In the genomic region with DNA sequence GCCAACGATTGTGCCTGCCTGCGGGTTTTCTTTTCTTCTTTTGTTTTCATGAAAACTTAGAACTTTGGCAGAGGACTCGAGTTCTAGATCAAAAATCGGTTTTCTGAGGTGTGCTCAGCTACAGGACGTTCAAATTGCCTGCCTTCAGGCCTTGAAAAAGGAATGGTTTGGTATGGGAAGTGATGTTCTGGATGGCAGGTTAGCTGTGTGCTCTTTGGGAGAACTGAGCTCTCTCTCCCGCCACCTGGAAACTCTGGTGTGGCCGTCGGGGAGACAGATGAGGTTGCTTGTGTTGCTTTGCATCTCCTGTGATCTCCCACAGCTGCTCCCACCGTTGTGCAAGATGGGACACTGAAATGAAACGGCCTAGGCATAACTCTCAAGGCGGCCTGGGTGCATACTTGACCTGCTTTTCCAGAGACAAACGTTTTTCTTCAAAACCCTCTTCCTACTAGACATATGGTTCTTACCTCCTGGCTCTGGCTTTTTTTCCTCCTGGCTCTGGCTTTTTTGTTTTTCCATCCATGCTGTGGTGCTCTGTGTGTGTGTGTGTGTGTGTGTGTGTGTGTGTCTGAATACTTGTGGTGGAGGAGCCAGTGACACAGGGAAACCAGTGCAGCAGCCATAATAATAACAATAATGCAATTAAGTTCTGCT, we compare ENCODE assay signal across 1 cellular context.
TF ChIP-seq lines count a peak whose summit lies in the region.

No MANE protein-coding gene starts in this region.

TF ChIP-seq in HepG2, 621 proteins besides CTCF, POLR2A, EP300 and RAD21 (continued from another document and continues in another):
- TF ChIP-seq, protein P1, sequence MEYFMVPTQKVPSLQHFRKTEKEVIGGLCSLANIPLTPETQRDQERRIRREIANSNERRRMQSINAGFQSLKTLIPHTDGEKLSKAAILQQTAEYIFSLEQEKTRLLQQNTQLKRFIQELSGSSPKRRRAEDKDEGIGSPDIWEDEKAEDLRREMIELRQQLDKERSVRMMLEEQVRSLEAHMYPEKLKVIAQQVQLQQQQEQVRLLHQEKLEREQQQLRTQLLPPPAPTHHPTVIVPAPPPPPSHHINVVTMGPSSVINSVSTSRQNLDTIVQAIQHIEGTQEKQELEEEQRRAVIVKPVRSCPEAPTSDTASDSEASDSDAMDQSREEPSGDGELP (IDR thresholded peaks at IDR 0.05; ENCODE audit: borderline replicate concordance, low read depth) = peak; percentile 34; the same call in 1 of the 2 replicates
- TF ChIP-seq, protein P2, sequence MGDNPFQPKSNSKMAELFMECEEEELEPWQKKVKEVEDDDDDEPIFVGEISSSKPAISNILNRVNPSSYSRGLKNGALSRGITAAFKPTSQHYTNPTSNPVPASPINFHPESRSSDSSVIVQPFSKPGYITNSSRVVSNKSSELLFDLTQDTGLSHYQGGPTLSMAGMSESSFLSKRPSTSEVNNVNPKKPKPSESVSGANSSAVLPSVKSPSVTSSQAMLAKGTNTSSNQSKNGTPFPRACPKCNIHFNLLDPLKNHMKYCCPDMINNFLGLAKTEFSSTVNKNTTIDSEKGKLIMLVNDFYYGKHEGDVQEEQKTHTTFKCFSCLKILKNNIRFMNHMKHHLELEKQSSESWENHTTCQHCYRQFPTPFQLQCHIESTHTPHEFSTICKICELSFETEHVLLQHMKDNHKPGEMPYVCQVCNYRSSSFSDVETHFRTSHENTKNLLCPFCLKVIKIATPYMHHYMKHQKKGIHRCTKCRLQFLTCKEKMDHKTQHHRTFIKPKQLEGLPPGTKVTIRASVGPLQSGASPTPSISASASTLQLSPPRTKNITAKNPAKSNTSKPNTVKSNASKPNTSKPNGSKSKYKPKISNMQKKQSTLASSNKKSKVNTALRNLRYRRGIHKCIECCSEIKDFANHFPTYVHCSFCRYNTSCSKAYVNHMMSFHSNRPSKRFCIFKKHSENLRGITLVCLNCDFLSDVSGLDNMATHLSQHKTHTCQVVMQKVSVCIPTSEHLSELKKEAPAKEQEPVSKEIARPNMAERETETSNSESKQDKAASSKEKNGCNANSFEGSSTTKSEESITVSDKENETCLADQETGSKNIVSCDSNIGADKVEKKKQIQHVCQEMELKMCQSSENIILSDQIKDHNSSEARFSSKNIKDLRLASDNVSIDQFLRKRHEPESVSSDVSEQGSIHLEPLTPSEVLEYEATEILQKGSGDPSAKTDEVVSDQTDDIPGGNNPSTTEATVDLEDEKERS (CRISPR knock-in tag; IDR thresholded peaks at IDR 0.05) = 0 out of 2 replicates have a peak, but pooled peaks have one; percentile 36
- TF ChIP-seq SMARCE1 (IDR thresholded peaks at IDR 0.05; ENCODE audit: borderline replicate concordance) (no peak), ZNF558 (CRISPR knock-in tag; IDR thresholded peaks at IDR 0.05; ENCODE audit: borderline replicate concordance) (0 out of 2 replicates have a peak, but pooled peaks have one; percentile 4), SCMH1 (CRISPR knock-in tag; IDR thresholded peaks at IDR 0.05; ENCODE audit: borderline replicate concordance) (no peak), MIER2 (CRISPR knock-in tag; IDR thresholded peaks at IDR 0.05) (no peak), SALL1 (CRISPR knock-in tag; IDR thresholded peaks at IDR 0.05) (peak; percentile 12; the same call in 1 of the 2 replicates), BORCS8-MEF2B (CRISPR knock-in tag; IDR thresholded peaks at IDR 0.05) (no peak), MEIS1 (CRISPR knock-in tag; IDR thresholded peaks at IDR 0.05; ENCODE audit: borderline replicate concordance) (no peak), ZNF282 (IDR thresholded peaks at IDR 0.05; ENCODE audit: partially characterized antibody) (no peak), JARID2 (CRISPR knock-in tag; IDR thresholded peaks at IDR 0.05; ENCODE audit: insufficient replicate concordance) (no peak), NPAS2 (CRISPR knock-in tag; IDR thresholded peaks at IDR 0.05; ENCODE audit: borderline replicate concordance) (no peak), IRX3 (CRISPR knock-in tag; IDR thresholded peaks at IDR 0.05; ENCODE audit: borderline replicate concordance, low read depth) (0 out of 2 replicates have a peak, but pooled peaks have one; percentile 40), ZMAT3 (CRISPR knock-in tag; conservative IDR thresholded peaks at IDR 0.05) (0 out of 2 replicates have a peak, but pooled peaks have one; percentile 25), MXI1 (IDR thresholded peaks at IDR 0.05; ENCODE audit: borderline replicate concordance, low read depth, low read length) (no peak), PHB2 (IDR thresholded peaks at IDR 0.05; ENCODE audit: partially characterized antibody) (no peak), ZNF160 (CRISPR knock-in tag; IDR thresholded peaks at IDR 0.05) (no peak), SIN3A (IDR thresholded peaks at IDR 0.05; ENCODE audit: borderline replicate concordance, low read depth, low read length) (peak; percentile 57; the same call in 1 of the 2 replicates), NR2F1 (CRISPR knock-in tag; IDR thresholded peaks at IDR 0.05) (no peak), AHR (CRISPR knock-in tag; IDR thresholded peaks at IDR 0.05) (no peak), ZSCAN12 (CRISPR knock-in tag; IDR thresholded peaks at IDR 0.05) (no peak), ZNF124 (CRISPR knock-in tag; IDR thresholded peaks at IDR 0.05) (no peak), CENPT (CRISPR knock-in tag; IDR thresholded peaks at IDR 0.05; ENCODE audit: low read depth) (no peak), ZNF747 (CRISPR knock-in tag; IDR thresholded peaks at IDR 0.05; ENCODE audit: borderline replicate concordance) (0 out of 2 replicates have a peak, but pooled peaks have one; percentile 42), GTF3A (CRISPR knock-in tag; conservative IDR thresholded peaks at IDR 0.05) (no peak), ZNF598 (CRISPR knock-in tag; IDR thresholded peaks at IDR 0.05; ENCODE audit: borderline replicate concordance) (no peak; the same call in 1 of the 2 replicates), REXO4 (CRISPR knock-in tag; IDR thresholded peaks at IDR 0.05; ENCODE audit: borderline replicate concordance) (no peak), CCDC6 (CRISPR knock-in tag; IDR thresholded peaks at IDR 0.05) (no peak), ZBTB3 (CRISPR knock-in tag; IDR thresholded peaks at IDR 0.05; ENCODE audit: borderline replicate concordance, low read depth) (no peak), RBM39 (IDR thresholded peaks at IDR 0.05; ENCODE audit: low read depth, low read length, poor library complexity, severe bottlenecking) (no peak), ZNF335 (CRISPR knock-in tag; IDR thresholded peaks at IDR 0.05) (0 out of 2 replicates have a peak, but pooled peaks have one; percentile 22), ZNF430 (CRISPR knock-in tag; IDR thresholded peaks at IDR 0.05) (no peak)
- TF ChIP-seq, protein P3, sequence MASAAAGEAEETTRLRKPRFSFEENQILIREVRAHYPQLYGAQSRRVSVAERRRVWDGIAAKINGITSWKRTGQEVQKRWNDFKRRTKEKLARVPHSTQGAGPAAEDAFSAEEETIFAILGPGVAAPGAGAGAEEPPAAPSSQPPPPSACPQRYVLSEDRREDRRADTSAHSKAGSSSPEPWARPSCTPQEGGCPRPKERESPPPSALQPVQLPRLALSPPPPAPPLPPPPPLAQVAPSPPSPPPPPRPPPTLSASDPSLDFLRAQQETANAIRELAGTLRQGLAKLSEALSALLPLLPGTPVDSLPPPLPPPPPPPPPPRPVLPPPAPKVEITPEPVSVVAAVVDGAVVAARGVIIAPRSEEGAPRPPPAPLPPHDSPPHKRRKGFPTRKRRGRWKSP (CRISPR knock-in tag; IDR thresholded peaks at IDR 0.05) = 0 out of 2 replicates have a peak, but pooled peaks have one; percentile 60
- TF ChIP-seq, protein P4, sequence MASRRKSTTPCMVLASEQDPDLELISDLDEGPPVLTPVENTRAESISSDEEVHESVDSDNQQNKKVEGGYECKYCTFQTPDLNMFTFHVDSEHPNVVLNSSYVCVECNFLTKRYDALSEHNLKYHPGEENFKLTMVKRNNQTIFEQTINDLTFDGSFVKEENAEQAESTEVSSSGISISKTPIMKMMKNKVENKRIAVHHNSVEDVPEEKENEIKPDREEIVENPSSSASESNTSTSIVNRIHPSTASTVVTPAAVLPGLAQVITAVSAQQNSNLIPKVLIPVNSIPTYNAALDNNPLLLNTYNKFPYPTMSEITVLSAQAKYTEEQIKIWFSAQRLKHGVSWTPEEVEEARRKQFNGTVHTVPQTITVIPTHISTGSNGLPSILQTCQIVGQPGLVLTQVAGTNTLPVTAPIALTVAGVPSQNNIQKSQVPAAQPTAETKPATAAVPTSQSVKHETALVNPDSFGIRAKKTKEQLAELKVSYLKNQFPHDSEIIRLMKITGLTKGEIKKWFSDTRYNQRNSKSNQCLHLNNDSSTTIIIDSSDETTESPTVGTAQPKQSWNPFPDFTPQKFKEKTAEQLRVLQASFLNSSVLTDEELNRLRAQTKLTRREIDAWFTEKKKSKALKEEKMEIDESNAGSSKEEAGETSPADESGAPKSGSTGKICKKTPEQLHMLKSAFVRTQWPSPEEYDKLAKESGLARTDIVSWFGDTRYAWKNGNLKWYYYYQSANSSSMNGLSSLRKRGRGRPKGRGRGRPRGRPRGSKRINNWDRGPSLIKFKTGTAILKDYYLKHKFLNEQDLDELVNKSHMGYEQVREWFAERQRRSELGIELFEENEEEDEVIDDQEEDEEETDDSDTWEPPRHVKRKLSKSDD (CRISPR knock-in tag; IDR thresholded peaks at IDR 0.05; ENCODE audit: low read depth) = no peak
- TF ChIP-seq, protein P5, sequence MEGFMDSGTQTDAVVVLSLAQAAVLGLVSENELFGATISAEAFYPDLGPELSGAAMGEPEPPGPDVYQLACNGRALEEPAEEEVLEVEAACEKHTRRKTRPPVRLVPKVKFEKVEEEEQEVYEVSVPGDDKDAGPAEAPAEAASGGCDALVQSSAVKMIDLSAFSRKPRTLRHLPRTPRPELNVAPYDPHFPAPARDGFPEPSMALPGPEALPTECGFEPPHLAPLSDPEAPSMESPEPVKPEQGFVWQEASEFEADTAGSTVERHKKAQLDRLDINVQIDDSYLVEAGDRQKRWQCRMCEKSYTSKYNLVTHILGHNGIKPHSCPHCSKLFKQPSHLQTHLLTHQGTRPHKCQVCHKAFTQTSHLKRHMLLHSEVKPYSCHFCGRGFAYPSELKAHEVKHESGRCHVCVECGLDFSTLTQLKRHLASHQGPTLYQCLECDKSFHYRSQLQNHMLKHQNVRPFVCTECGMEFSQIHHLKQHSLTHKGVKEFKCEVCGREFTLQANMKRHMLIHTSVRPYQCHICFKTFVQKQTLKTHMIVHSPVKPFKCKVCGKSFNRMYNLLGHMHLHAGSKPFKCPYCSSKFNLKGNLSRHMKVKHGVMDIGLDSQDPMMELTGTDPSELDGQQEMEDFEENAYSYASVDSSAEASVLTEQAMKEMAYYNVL (CRISPR knock-in tag; IDR thresholded peaks at IDR 0.05; ENCODE audit: borderline replicate concordance) = peak; percentile 33; the same call in 1 of the 2 replicates
- TF ChIP-seq, protein P6, sequence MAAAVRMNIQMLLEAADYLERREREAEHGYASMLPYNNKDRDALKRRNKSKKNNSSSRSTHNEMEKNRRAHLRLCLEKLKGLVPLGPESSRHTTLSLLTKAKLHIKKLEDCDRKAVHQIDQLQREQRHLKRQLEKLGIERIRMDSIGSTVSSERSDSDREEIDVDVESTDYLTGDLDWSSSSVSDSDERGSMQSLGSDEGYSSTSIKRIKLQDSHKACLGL (CRISPR knock-in tag; IDR thresholded peaks at IDR 0.05) = no peak
- TF ChIP-seq, protein P7, sequence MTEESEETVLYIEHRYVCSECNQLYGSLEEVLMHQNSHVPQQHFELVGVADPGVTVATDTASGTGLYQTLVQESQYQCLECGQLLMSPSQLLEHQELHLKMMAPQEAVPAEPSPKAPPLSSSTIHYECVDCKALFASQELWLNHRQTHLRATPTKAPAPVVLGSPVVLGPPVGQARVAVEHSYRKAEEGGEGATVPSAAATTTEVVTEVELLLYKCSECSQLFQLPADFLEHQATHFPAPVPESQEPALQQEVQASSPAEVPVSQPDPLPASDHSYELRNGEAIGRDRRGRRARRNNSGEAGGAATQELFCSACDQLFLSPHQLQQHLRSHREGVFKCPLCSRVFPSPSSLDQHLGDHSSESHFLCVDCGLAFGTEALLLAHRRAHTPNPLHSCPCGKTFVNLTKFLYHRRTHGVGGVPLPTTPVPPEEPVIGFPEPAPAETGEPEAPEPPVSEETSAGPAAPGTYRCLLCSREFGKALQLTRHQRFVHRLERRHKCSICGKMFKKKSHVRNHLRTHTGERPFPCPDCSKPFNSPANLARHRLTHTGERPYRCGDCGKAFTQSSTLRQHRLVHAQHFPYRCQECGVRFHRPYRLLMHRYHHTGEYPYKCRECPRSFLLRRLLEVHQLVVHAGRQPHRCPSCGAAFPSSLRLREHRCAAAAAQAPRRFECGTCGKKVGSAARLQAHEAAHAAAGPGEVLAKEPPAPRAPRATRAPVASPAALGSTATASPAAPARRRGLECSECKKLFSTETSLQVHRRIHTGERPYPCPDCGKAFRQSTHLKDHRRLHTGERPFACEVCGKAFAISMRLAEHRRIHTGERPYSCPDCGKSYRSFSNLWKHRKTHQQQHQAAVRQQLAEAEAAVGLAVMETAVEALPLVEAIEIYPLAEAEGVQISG (CRISPR knock-in tag; IDR thresholded peaks at IDR 0.05) = no peak
